1 cellular context compared by ENCODE assay signal in genomic region chr6:142857609-142858195, GRCh38.
TF ChIP-seq lines count a peak whose summit lies in the region.

No MANE protein-coding gene starts in this region.

TF ChIP-seq in GM23338, 12 proteins besides CTCF, POLR2A, EP300 and RAD21 (continued from another document):
- TF ChIP-seq, protein P1, sequence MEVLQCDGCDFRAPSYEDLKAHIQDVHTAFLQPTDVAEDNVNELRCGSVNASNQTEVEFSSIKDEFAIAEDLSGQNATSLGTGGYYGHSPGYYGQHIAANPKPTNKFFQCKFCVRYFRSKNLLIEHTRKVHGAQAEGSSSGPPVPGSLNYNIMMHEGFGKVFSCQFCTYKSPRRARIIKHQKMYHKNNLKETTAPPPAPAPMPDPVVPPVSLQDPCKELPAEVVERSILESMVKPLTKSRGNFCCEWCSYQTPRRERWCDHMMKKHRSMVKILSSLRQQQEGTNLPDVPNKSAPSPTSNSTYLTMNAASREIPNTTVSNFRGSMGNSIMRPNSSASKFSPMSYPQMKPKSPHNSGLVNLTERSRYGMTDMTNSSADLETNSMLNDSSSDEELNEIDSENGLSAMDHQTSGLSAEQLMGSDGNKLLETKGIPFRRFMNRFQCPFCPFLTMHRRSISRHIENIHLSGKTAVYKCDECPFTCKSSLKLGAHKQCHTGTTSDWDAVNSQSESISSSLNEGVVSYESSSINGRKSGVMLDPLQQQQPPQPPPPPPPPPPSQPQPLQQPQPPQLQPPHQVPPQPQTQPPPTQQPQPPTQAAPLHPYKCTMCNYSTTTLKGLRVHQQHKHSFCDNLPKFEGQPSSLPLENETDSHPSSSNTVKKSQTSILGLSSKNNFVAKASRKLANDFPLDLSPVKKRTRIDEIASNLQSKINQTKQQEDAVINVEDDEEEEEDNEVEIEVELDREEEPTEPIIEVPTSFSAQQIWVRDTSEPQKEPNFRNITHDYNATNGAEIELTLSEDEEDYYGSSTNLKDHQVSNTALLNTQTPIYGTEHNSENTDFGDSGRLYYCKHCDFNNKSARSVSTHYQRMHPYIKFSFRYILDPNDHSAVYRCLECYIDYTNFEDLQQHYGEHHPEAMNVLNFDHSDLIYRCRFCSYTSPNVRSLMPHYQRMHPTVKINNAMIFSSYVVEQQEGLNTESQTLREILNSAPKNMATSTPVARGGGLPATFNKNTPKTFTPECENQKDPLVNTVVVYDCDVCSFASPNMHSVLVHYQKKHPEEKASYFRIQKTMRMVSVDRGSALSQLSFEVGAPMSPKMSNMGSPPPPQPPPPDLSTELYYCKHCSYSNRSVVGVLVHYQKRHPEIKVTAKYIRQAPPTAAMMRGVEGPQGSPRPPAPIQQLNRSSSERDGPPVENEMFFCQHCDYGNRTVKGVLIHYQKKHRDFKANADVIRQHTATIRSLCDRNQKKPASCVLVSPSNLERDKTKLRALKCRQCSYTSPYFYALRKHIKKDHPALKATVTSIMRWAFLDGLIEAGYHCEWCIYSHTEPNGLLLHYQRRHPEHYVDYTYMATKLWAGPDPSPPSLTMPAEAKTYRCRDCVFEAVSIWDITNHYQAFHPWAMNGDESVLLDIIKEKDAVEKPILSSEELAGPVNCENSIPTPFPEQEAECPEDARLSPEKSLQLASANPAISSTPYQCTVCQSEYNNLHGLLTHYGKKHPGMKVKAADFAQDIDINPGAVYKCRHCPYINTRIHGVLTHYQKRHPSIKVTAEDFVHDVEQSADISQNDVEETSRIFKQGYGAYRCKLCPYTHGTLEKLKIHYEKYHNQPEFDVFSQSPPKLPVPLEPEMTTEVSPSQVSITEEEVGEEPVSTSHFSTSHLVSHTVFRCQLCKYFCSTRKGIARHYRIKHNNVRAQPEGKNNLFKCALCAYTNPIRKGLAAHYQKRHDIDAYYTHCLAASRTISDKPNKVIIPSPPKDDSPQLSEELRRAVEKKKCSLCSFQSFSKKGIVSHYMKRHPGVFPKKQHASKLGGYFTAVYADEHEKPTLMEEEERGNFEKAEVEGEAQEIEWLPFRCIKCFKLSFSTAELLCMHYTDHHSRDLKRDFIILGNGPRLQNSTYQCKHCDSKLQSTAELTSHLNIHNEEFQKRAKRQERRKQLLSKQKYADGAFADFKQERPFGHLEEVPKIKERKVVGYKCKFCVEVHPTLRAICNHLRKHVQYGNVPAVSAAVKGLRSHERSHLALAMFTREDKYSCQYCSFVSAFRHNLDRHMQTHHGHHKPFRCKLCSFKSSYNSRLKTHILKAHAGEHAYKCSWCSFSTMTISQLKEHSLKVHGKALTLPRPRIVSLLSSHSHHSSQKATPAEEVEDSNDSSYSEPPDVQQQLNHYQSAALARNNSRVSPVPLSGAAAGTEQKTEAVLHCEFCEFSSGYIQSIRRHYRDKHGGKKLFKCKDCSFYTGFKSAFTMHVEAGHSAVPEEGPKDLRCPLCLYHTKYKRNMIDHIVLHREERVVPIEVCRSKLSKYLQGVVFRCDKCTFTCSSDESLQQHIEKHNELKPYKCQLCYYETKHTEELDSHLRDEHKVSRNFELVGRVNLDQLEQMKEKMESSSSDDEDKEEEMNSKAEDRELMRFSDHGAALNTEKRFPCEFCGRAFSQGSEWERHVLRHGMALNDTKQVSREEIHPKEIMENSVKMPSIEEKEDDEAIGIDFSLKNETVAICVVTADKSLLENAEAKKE (CRISPR knock-in tag; IDR thresholded peaks at IDR 0.05): no peak
- TF ChIP-seq JUNB (IDR thresholded peaks at IDR 0.05; ENCODE audit: unreplicated experiment) (no peak), ZNF114 (CRISPR knock-in tag; IDR thresholded peaks at IDR 0.05) (no peak), CREB1 (CRISPR knock-in tag; IDR thresholded peaks at IDR 0.05; ENCODE audit: low read depth) (no peak)
TF ChIP-seq in GM23338: peak in this region for 0.
